9 cellular contexts compared by ENCODE assay signal in the genomic region with DNA sequence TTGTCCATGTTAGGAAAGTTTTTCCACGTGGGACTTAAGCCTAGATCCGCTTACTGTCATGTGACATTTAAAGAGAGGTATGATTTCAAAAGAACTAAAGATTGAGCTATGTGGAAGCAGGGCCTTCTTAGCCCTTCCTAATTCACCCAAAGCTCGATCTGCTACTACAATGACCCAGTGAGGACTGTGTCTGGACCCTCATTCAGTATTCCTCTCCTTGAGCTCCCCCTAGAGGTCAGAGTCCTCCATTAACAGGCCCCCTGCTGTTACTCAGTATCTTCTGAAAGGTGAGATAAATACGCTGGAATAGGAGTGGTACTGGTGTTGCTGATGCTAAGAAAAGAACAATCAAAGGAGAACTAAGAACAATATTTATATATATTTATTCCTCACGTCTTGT.
DNase-seq lines count a peak whose midpoint lies in the region; ATAC-seq and TF ChIP-seq lines count a peak whose summit lies in the region.
"Had no signal": no experiment of that assay in that cellular context is flagged by ENCODE, and none has a peak within 500 bp of the region (broad histone marks: within the 10 kb centered on the region; RNA-seq: fewer than 3 reads in every experiment).

No MANE protein-coding gene starts in this region.

- WGBS in spleen, 5 donors = 39 to 43% (median 43%) methylated on average over 5 of the region's 5 CpGs

- no peak overlapping the region for H3K27ac Mint-ChIP-seq in CD14-positive monocyte
- H3K27ac Mint-ChIP-seq in activated CD8-positive, alpha-beta T cell treated with anti-CD3 and anti-CD28 coated beads, Interleukin-2, amount 10 ng/mL, durations not matched to agents 7 days and 5 days = no peak overlapping the region
- H3K27ac Mint-ChIP-seq: activated B cell treated with CpG ODN at 0.5 μM for 24 hours had no signal

- no peak for TF ChIP-seq POLR2A in spleen (IDR thresholded peaks at IDR 0.05)

- CTCF ChIA-PET in activated CD8-positive, alpha-beta T cell treated with anti-CD3 and anti-CD28 coated beads, Interleukin-2, amount 10 ng/mL, durations not matched to agents 7 days and 5 days (lab: Charles Lee) = interaction anchor here (1.1 to 2.3 kb wide), 5 partner anchors 10 to 792 kb away, joined by 3 to 9 read pairs (median 3); partner anchors contain the start of gene GJA1

- no peaks in the 10 kb centered on the region for H3K9me3 ChIP-seq in spleen

- POLR2A ChIA-PET in activated CD8-positive, alpha-beta T cell treated with anti-CD3 and anti-CD28 coated beads, Interleukin-2, amount 10 ng/mL, durations not matched to agents 7 days and 5 days (lab: Charles Lee) = no interaction called here

- peak; percentile 26 for TF ChIP-seq CTCF in CD14-positive monocyte (IDR thresholded peaks at IDR 0.05)
- TF ChIP-seq CTCF in spleen (IDR thresholded peaks at IDR 0.05 in 8 of 11, conservative IDR thresholded peaks at IDR 0.05 in 3 of 11) = peak in 8 of 11 experiments; percentile 34 to 60 (median 52)

- ATAC-seq in GM18519 (IDR thresholded peaks at IDR 0.05; ENCODE audit: low FRiP score, unreplicated experiment) = peak; percentile 88
- peak; percentile 89 for ATAC-seq in HG02884 (IDR thresholded peaks at IDR 0.05; ENCODE audit: unreplicated experiment)
- peak; percentile 79 for ATAC-seq in activated CD8-positive, alpha-beta T cell treated with anti-CD3 and anti-CD28 coated beads, Interleukin-2, amount 10 ng/mL, durations not matched to agents 7 days and 5 days
- peak; percentile 89 to 94 for ATAC-seq in left cardiac atrium

- peaks cover 0 to 8% (median 0%) of the 10 kb centered on the region in 3 donors for H3K27me3 Mint-ChIP-seq in CD14-positive monocyte (ENCODE audit: low read depth in 3 of 3)
- no peaks in the 10 kb centered on the region for H3K27me3 Mint-ChIP-seq in activated CD8-positive, alpha-beta T cell treated with anti-CD3 and anti-CD28 coated beads, Interleukin-2, amount 10 ng/mL, durations not matched to agents 7 days and 5 days (ENCODE audit: low read depth)
- H3K27me3 Mint-ChIP-seq: activated B cell treated with CpG ODN at 0.5 μM for 24 hours had no signal

- no peak overlapping the region for H3K4me3 Mint-ChIP-seq in CD14-positive monocyte
- H3K4me3 Mint-ChIP-seq in activated CD8-positive, alpha-beta T cell treated with anti-CD3 and anti-CD28 coated beads, Interleukin-2, amount 10 ng/mL, durations not matched to agents 7 days and 5 days = no peak overlapping the region
- H3K4me3 Mint-ChIP-seq: activated B cell treated with CpG ODN at 0.5 μM for 24 hours had no signal

- H3K4me3 ChIP-seq in spleen = no peak overlapping the region

- no peaks in the 10 kb centered on the region for H3K4me1 Mint-ChIP-seq in CD14-positive monocyte
- H3K4me1 Mint-ChIP-seq in activated CD8-positive, alpha-beta T cell treated with anti-CD3 and anti-CD28 coated beads, Interleukin-2, amount 10 ng/mL, durations not matched to agents 7 days and 5 days (ENCODE audit: low read depth) = no peaks in the 10 kb centered on the region
- H3K4me1 Mint-ChIP-seq: activated B cell treated with CpG ODN at 0.5 μM for 24 hours had no signal

- H3K27me3 ChIP-seq in spleen (replicated peaks in 1 of 7) = no peaks in the 10 kb centered on the region

- DNase-seq in CD14-positive monocyte (ENCODE audit: low spot score) (no peak), NCI-H1105 treated with DMSO at 0.1 percent for 48 hours (lab: John Stamatoyannopoulos, UW) (peak; percentile 68), left cardiac atrium (peak; percentile 48), spleen (no peak), mesenteric fat pad (ENCODE audit: low spot score) (no peak)
- DNase-seq in activated CD8-positive, alpha-beta T cell treated with anti-CD3 and anti-CD28 coated beads, Interleukin-2, amount 10 ng/mL, durations not matched to agents 7 days and 5 days = peak; percentile 56
- DNase-seq: activated B cell treated with CpG ODN at 0.5 μM for 24 hours had no signal

- intact Hi-C loops in CD14-positive monocyte (cut with micrococcal nuclease) = no loop called here
- intact Hi-C loops in left cardiac atrium (cut with DNase I) = loop anchor here (2.0 to 10.0 kb wide), 4 partner anchors 183 to 415 kb away; partner anchors contain the start of gene GJA1 (in 2 of the 2)
- intact Hi-C loops in spleen (cut with DNase I; ENCODE audit: low total_unique reads) = loop anchor here (2.0 kb wide), 1 partner anchor 419 kb away; no protein-coding TSS in a partner anchor

- H3K9me3 Mint-ChIP-seq in CD14-positive monocyte = no peaks in the 10 kb centered on the region
- no peaks in the 10 kb centered on the region for H3K9me3 Mint-ChIP-seq in activated CD8-positive, alpha-beta T cell treated with anti-CD3 and anti-CD28 coated beads, Interleukin-2, amount 10 ng/mL, durations not matched to agents 7 days and 5 days (ENCODE audit: insufficient read depth)
- H3K9me3 Mint-ChIP-seq: activated B cell treated with CpG ODN at 0.5 μM for 24 hours had no signal

- no peaks in the 10 kb centered on the region for H3K4me1 ChIP-seq in spleen

- no peaks in the 10 kb centered on the region for H3K36me3 Mint-ChIP-seq in CD14-positive monocyte
- no peaks in the 10 kb centered on the region for H3K36me3 Mint-ChIP-seq in activated CD8-positive, alpha-beta T cell treated with anti-CD3 and anti-CD28 coated beads, Interleukin-2, amount 10 ng/mL, durations not matched to agents 7 days and 5 days (ENCODE audit: low read depth)

- no peak overlapping the region for H3K27ac ChIP-seq in spleen

- no peaks in the 10 kb centered on the region for H3K36me3 ChIP-seq in spleen

Comparison
In these comparisons a context has a peak if more than half of its experiments do, and no peak if none do; other contexts are left out.
1. DNase-seq: peak in NCI-H1105 treated with DMSO at 0.1 percent for 48 hours (single experiment), activated CD8-positive, alpha-beta T cell treated with anti-CD3 and anti-CD28 coated beads, Interleukin-2, amount 10 ng/mL, durations not matched to agents 7 days and 5 days (single experiment) and left cardiac atrium (single experiment); none in CD14-positive monocyte (single experiment), spleen (single experiment) and mesenteric fat pad (single experiment).
2. intact Hi-C loops: an anchor here in left cardiac atrium (2.0 to 10.0 kb wide) and spleen (2.0 kb wide); none called in CD14-positive monocyte.
3. Peak in every context shown above with its lines, with median percentiles within 50 percentile points of each other: ATAC-seq.